26 cellular contexts compared by ENCODE assay signal in genomic region chr2:117195381-117195780, GRCh38.
"Had no signal": no experiment of that assay in that cellular context is flagged by ENCODE, and none has a peak within 500 bp of the region (broad histone marks: within the 10 kb centered on the region; RNA-seq: fewer than 3 reads in every experiment).

No MANE protein-coding gene starts in this region.

- H3K27ac ChIP-seq: stomach, suprapubic skin, testis, thoracic aorta, thyroid gland, tibial artery, tibial nerve, transverse colon, upper lobe of left lung, upper lobe of right lung, uterus, vagina had no signal

- H3K4me3 ChIP-seq: stomach, suprapubic skin, testis, thoracic aorta, thyroid gland, tibial artery, tibial nerve, transverse colon, upper lobe of left lung, upper lobe of right lung, uterus, vagina had no signal

- H3K9me3 ChIP-seq: stomach, testis, thoracic aorta, thyroid gland, tibial artery, tibial nerve, transverse colon, upper lobe of left lung, upper lobe of right lung, uterus, vagina had no signal

- H3K4me1 ChIP-seq: stomach, suprapubic skin, testis, thyroid gland, tibial artery, tibial nerve, transverse colon, upper lobe of left lung, upper lobe of right lung, uterus, vagina had no signal

- H3K36me3 ChIP-seq: stomach, suprapubic skin, thoracic aorta, thyroid gland, tibial artery, tibial nerve, transverse colon, upper lobe of left lung, upper lobe of right lung, uterus, vagina had no signal

- DNase-seq: stimulated activated CD4-positive, alpha-beta T cell treated with anti-CD3 and anti-CD28 coated beads, Interleukin-2, amount 100 ng/mL, for 48 hours; stimulated activated CD4-positive, alpha-beta T cell treated with anti-CD3 and anti-CD28 coated beads, Interleukin-4, amount 100 ng/mL, for 1 hour; stimulated activated CD4-positive, alpha-beta T cell treated with anti-CD3 and anti-CD28 coated beads, Interleukin-4, amount 100 ng/mL, for 24 hours; stimulated activated CD4-positive, alpha-beta T cell treated with anti-CD3 and anti-CD28 coated beads, Interleukin-4, amount 100 ng/mL, for 4 hours; stimulated activated CD8-positive, alpha-beta memory T cell treated with anti-CD3 and anti-CD28 coated beads, Interleukin-4, amount 100 ng/mL, for 48 hours; stimulated activated naive B cell treated with anti-CD40 and anti-IgM and Interleukin-4, amounts not matched to agents 10 μg/mL and 1 μg/mL and 100 μg/mL, for 72 hours; stimulated activated naive CD4-positive, alpha-beta T cell; stimulated activated naive CD4-positive, alpha-beta T cell treated with Interleukin-2 at 50 U/mL for 16 hours; stimulated activated naive CD8-positive, alpha-beta T cell treated with anti-CD3 and anti-CD28 coated beads, Interleukin-15, amount 100 ng/mL, for 72 hours; stimulated activated naive CD8-positive, alpha-beta T cell treated with anti-CD3 and anti-CD28 coated beads, Interleukin-15, Interleukin-2, amounts not matched to agents 100 U/mL and 50 U/mL, for 24 hours; stomach; substantia nigra; testis; thyroid gland; tibial artery; transverse colon; trophoblast cell; upper lobe of left lung; upper lobe of right lung; uterus had no signal

- H3K27me3 ChIP-seq: stomach, suprapubic skin, testis, thyroid gland, tibial artery, tibial nerve, transverse colon, upper lobe of left lung, upper lobe of right lung, uterus, vagina had no signal

- ATAC-seq: stimulated activated effector memory CD8-positive, alpha-beta T cell treated with anti-CD3 and anti-CD28 coated beads, Interleukin-12 subunit alpha, Interleukin-12 subunit beta, amount 100 ng/mL, for 72 hours; stimulated activated memory B cell treated with anti-CD40 and anti-IgM and Interleukin-4, amounts not matched to agents 10 μg/mL and 1 μg/mL and 100 μg/mL, for 72 hours; stimulated activated naive B cell treated with anti-CD40 and anti-IgM and Interleukin-4, amounts not matched to agents 10 μg/mL and 1 μg/mL and 100 μg/mL, for 72 hours; stimulated activated naive CD8-positive, alpha-beta T cell treated with anti-CD3 and anti-CD28 coated beads, Interleukin-15, amount 100 ng/mL, for 72 hours; stimulated activated naive CD8-positive, alpha-beta T cell treated with anti-CD3 and anti-CD28 coated beads, Interleukin-15, Interleukin-2, amounts not matched to agents 100 U/mL and 50 U/mL, for 24 hours; upper lobe of right lung had no signal
